In genomic region chr15:39338251-39338650, GRCh38 we compare ENCODE assay signal across 2 cellular contexts.
TF ChIP-seq lines count a peak whose summit lies in the region.

No MANE protein-coding gene starts in this region.

TF ChIP-seq in HepG2, 621 proteins besides CTCF, POLR2A, EP300 and RAD21:
- no peak for TF ChIP-seq ZNF282 (IDR thresholded peaks at IDR 0.05; ENCODE audit: partially characterized antibody)
- 0 out of 2 replicates have a peak, but pooled peaks have one; percentile 7 for TF ChIP-seq HNF4A (CRISPR knock-in tag; IDR thresholded peaks at IDR 0.05)
TF ChIP-seq in HepG2: peak in this region for 1.

TF ChIP-seq in IMR-90, 13 proteins besides CTCF, POLR2A, EP300 and RAD21:
- no peak for TF ChIP-seq RCOR1 (IDR thresholded peaks at IDR 0.05; ENCODE audit: insufficient replicate concordance, low read length)
- no peak for TF ChIP-seq NFE2L2 (IDR thresholded peaks at IDR 0.05; ENCODE audit: low read depth, low read length)
- TF ChIP-seq USF2 (IDR thresholded peaks at IDR 0.05; ENCODE audit: low read depth, low read length) = no peak
- TF ChIP-seq CHD1 (IDR thresholded peaks at IDR 0.05; ENCODE audit: low read depth, low read length) = no peak
- no peak for TF ChIP-seq FOS (IDR thresholded peaks at IDR 0.05; ENCODE audit: low read depth, low read length)
- TF ChIP-seq RFX5 (IDR thresholded peaks at IDR 0.05; ENCODE audit: low read depth, low read length) = no peak
- TF ChIP-seq MAFK (IDR thresholded peaks at IDR 0.05; ENCODE audit: low read depth, low read length) = no peak
TF ChIP-seq in IMR-90: peak in this region for 0.
